ENCODE assay signal across 1 cellular context in the genomic region with DNA sequence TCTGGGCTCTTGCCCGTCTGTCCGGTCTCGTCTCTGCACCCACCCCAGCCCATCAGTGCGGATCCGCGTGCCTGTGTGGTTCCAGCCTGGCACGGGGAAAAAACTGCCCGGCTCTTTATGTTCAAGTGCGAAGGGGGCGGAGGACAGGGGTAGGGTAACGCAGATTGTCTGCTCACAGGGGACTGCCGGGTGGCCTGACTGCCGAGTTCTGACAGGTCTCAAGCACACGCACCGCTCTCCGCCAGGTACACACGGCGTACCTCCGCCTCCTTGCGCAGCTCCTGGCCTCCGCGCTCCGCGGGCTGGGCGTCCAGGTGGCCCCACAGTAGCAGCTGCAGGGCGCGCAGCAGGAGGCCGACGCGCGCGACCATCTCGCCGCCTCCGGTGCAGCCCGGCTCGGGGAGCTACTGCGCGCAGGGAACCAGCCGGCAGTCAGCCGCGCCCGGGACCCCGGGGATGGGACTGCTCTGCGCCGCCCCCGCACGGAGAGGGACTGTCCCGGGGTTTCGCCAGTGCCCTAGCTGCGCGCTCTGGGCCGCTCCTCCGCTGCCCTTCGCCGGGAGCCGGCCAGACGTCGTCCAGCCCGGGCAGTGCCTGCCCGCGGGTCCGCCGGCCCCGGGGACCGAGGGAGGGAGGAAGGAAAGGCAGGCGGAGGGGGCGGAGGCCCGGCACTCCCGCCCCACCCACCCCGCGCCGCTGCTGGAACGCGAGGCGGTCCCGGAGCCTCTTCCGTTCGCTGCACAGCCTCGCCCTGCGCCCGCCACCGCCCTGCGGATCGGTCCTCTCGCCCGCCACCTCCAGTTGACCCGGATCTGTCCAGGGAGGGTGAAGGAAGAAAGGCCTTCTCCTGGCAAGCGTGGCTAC.
TF ChIP-seq lines count a peak whose summit lies in the region.

A gene with protein sequence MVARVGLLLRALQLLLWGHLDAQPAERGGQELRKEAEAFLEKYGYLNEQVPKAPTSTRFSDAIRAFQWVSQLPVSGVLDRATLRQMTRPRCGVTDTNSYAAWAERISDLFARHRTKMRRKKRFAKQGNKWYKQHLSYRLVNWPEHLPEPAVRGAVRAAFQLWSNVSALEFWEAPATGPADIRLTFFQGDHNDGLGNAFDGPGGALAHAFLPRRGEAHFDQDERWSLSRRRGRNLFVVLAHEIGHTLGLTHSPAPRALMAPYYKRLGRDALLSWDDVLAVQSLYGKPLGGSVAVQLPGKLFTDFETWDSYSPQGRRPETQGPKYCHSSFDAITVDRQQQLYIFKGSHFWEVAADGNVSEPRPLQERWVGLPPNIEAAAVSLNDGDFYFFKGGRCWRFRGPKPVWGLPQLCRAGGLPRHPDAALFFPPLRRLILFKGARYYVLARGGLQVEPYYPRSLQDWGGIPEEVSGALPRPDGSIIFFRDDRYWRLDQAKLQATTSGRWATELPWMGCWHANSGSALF (minus strand): TSS at position 635 of the 864 bp plus-strand sequence. CDS start 264 bp downstream, at position 371.

TF ChIP-seq in WTC11, 78 proteins besides CTCF, POLR2A, EP300 and RAD21 (continued from another document):
- TF ChIP-seq, protein P1, sequence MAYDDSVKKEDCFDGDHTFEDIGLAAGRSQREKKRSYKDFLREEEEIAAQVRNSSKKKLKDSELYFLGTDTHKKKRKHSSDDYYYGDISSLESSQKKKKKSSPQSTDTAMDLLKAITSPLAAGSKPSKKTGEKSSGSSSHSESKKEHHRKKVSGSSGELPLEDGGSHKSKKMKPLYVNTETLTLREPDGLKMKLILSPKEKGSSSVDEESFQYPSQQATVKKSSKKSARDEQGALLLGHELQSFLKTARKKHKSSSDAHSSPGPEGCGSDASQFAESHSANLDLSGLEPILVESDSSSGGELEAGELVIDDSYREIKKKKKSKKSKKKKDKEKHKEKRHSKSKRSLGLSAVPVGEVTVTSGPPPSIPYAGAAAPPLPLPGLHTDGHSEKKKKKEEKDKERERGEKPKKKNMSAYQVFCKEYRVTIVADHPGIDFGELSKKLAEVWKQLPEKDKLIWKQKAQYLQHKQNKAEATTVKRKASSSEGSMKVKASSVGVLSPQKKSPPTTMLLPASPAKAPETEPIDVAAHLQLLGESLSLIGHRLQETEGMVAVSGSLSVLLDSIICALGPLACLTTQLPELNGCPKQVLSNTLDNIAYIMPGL (CRISPR knock-in tag; IDR thresholded peaks at IDR 0.05), result peak; percentile 78; the same call in 1 of the 2 replicates
- TF ChIP-seq ZBTB21 (CRISPR knock-in tag; IDR thresholded peaks at IDR 0.05; ENCODE audit: borderline replicate concordance) (no peak), ARID4B (CRISPR knock-in tag; IDR thresholded peaks at IDR 0.05; ENCODE audit: borderline replicate concordance) (no peak)
